19 cellular contexts compared by ENCODE assay signal in genomic region chr13:41915096-41915495, GRCh38. TPM values are rescaled to one million over a fixed set of nuclear protein-coding genes. Genes with fewer than 3 reads are reported as not detected.
A peak's percentile ranks its signal among the peaks of the same experiment; 100 is the strongest.
DNase-seq lines count a peak whose midpoint lies in the region; ATAC-seq and TF ChIP-seq lines count a peak whose summit lies in the region.
"Had no signal": no experiment of that assay in that cellular context is flagged by ENCODE, and none has a peak within 500 bp of the region (broad histone marks: within the 10 kb centered on the region; RNA-seq: fewer than 3 reads in every experiment).

No MANE protein-coding gene starts in this region.

- H3K27me3 ChIP-seq in GM23248 (replicated peaks; ENCODE audit: insufficient read depth), result no peaks in the 10 kb centered on the region
- no peaks in the 10 kb centered on the region for H3K27me3 ChIP-seq in right atrium auricular region
- H3K27me3 ChIP-seq in upper lobe of left lung, result no peaks in the 10 kb centered on the region
- H3K27me3 ChIP-seq: SJSA1 had no signal

- no peak overlapping the region for H3K27ac ChIP-seq in GM23248
- peak overlapping the region; percentile 8 to 26 for H3K27ac ChIP-seq in right atrium auricular region
- H3K27ac ChIP-seq in upper lobe of left lung, result no peak overlapping the region
- H3K27ac ChIP-seq: thoracic aorta had no signal

- H3F3A ChIP-seq in GM23248 (ENCODE audit: insufficient read depth), result peaks cover 28% of the 10 kb centered on the region

- no peaks in the 10 kb centered on the region for H4K20me1 ChIP-seq in GM23248 (ENCODE audit: insufficient read depth)

- H3K4me3 ChIP-seq in GM23248 (no peak overlapping the region), right atrium auricular region (no peak overlapping the region), upper lobe of left lung (no peak overlapping the region)
- H3K4me3 ChIP-seq: SJSA1, thoracic aorta had no signal

- H2AFZ ChIP-seq in GM23248, result no peak overlapping the region

- H3K9me3 ChIP-seq in GM23248 (ENCODE audit: low read depth) (no peaks in the 10 kb centered on the region), right atrium auricular region (no peaks in the 10 kb centered on the region), upper lobe of left lung (no peaks in the 10 kb centered on the region)
- H3K9me3 ChIP-seq: SJSA1, thoracic aorta had no signal

- no peak for TF ChIP-seq POLR2A in upper lobe of left lung (IDR thresholded peaks at IDR 0.05)

- peaks cover 12% of the 10 kb centered on the region for H3K36me3 Mint-ChIP-seq in activated naive CD8-positive, alpha-beta T cell treated with anti-CD3 and anti-CD28 coated beads, Interleukin-2, amount 10 ng/mL, durations not matched to agents 7 days and 5 days

- in situ Hi-C loops in GM23248 (cut with MboI), result no loop called here

- H3K36me3 ChIP-seq in GM23248 (ENCODE audit: low read depth) (no peaks in the 10 kb centered on the region), right atrium auricular region (no peaks in the 10 kb centered on the region), upper lobe of left lung (no peaks in the 10 kb centered on the region)
- H3K36me3 ChIP-seq: SJSA1, thoracic aorta had no signal

- ATAC-seq in activated naive CD8-positive, alpha-beta T cell treated with anti-CD3 and anti-CD28 coated beads, Interleukin-2, amount 10 ng/mL, durations not matched to agents 7 days and 5 days (ENCODE audit: low read depth), result no peak
- ATAC-seq in upper lobe of left lung (ENCODE audit: low FRiP score in 2 of 2), result no peak
- ATAC-seq: activated T-cell treated with anti-CD3 and anti-CD28 coated beads, Interleukin-2, amount 50 U/mL, for 4 hours had no signal

- H3K27me3 Mint-ChIP-seq in activated naive CD8-positive, alpha-beta T cell treated with anti-CD3 and anti-CD28 coated beads, Interleukin-2, amount 10 ng/mL, durations not matched to agents 7 days and 5 days, result no peaks in the 10 kb centered on the region
- H3K27me3 Mint-ChIP-seq: B cell had no signal

- TF ChIP-seq CTCF in right atrium auricular region (IDR thresholded peaks at IDR 0.05), result no peak
- TF ChIP-seq CTCF in upper lobe of left lung (IDR thresholded peaks at IDR 0.05), result no peak

- H3K9me3 Mint-ChIP-seq in activated naive CD8-positive, alpha-beta T cell treated with anti-CD3 and anti-CD28 coated beads, Interleukin-2, amount 10 ng/mL, durations not matched to agents 7 days and 5 days, result no peaks in the 10 kb centered on the region
- H3K9me3 Mint-ChIP-seq: activated T-cell treated with anti-CD3 and anti-CD28 coated beads, Interleukin-2, amount 50 U/mL, for 4 hours had no signal

- peaks cover 12% of the 10 kb centered on the region; the same call in 1 of the 2 replicates for H3K79me2 ChIP-seq in GM23248 (ENCODE audit: insufficient read depth)

- H3K9me2 ChIP-seq in GM23248 (ENCODE audit: insufficient read depth), result no peaks in the 10 kb centered on the region

- peaks cover 37% of the 10 kb centered on the region for H3K4me1 ChIP-seq in GM23248 (ENCODE audit: insufficient read depth)
- H3K4me1 ChIP-seq in right atrium auricular region, result peaks cover 0 to 57% of the 10 kb centered on the region in 2 donors
- H3K4me1 ChIP-seq in upper lobe of left lung, result peaks cover 0 to 13% (median 5%) of the 10 kb centered on the region in 4 donors

- DNase-seq in COLO829 (ENCODE audit: low spot score), result peak; percentile 30
- peak; percentile 52 for DNase-seq in GM23248
- no peak for DNase-seq in activated naive CD8-positive, alpha-beta T cell treated with anti-CD3 and anti-CD28 coated beads, Interleukin-2, amount 10 ng/mL, durations not matched to agents 7 days and 5 days
- DNase-seq in right atrium auricular region (ENCODE audit: low spot score), result no peak
- DNase-seq in glomerular visceral epithelial cell (ENCODE audit: extremely low spot score), result no peak
- no peak for DNase-seq in NCI-H345 treated with DMSO at 0.1 percent for 48 hours (lab: John Stamatoyannopoulos, UW; ENCODE audit: unreplicated experiment)
- no peak for DNase-seq in stimulated activated CD4-positive, alpha-beta T cell treated with anti-CD3 and anti-CD28 coated beads, Interleukin-2, amount 100 ng/mL, for 48 hours
- no peak for DNase-seq in upper lobe of left lung
- DNase-seq: activated CD4-positive, alpha-beta T cell treated with anti-CD3 and anti-CD28 coated beads, Interleukin-2, amount 50 U/mL, for 1 hour; activated T-cell treated with anti-CD3 and anti-CD28 coated beads, Interleukin-2, amount 50 U/mL, for 4 hours; anterior cingulate cortex; NCI-H146; NCI-H226; retina; stimulated activated CD4-positive, alpha-beta T cell treated with anti-CD3 and anti-CD28 coated beads, Interleukin-1b, Interleukin-23, amount 100 ng/mL, for 48 hours; T1000 had no signal

- no peak for TF ChIP-seq EP300 in upper lobe of left lung (IDR thresholded peaks at IDR 0.05)

- peaks cover 36% of the 10 kb centered on the region for H3K4me1 Mint-ChIP-seq in activated naive CD8-positive, alpha-beta T cell treated with anti-CD3 and anti-CD28 coated beads, Interleukin-2, amount 10 ng/mL, durations not matched to agents 7 days and 5 days

- H3K4me3 Mint-ChIP-seq in activated naive CD8-positive, alpha-beta T cell treated with anti-CD3 and anti-CD28 coated beads, Interleukin-2, amount 10 ng/mL, durations not matched to agents 7 days and 5 days, result peak overlapping the region; percentile 4
- H3K4me3 Mint-ChIP-seq: activated T-cell treated with anti-CD3 and anti-CD28 coated beads, Interleukin-2, amount 50 U/mL, for 4 hours; B cell had no signal

- H3K4me2 ChIP-seq in GM23248 (ENCODE audit: unreplicated experiment), result no peak overlapping the region

- POLR2A ChIA-PET in activated naive CD8-positive, alpha-beta T cell treated with anti-CD3 and anti-CD28 coated beads, Interleukin-2, amount 10 ng/mL, durations not matched to agents 7 days and 5 days (lab: Charles Lee), result no interaction called here

- no peak overlapping the region for H3K9ac ChIP-seq in GM23248

- H3K27ac Mint-ChIP-seq in activated naive CD8-positive, alpha-beta T cell treated with anti-CD3 and anti-CD28 coated beads, Interleukin-2, amount 10 ng/mL, durations not matched to agents 7 days and 5 days, result no peak overlapping the region
- H3K27ac Mint-ChIP-seq: B cell had no signal

RNA-seq across cellular contexts. Expression of gene VWA8, which starts 45.8 kb away (rescaled TPM):
- 10.1 and 35.5 TPM in 2 replicates for total RNA-seq in GM23248 (2014; rRNA removed; shearing (Covaris generic))
- 3.6 and 3.9 TPM in 2 replicates for polyA plus RNA-seq in GM23248 (2016; fragmentation: Nextera tagmentation; extraction: Ambion mirVana)
- 10 to 100 TPM; 18.6 to 21.1 TPM for total RNA-seq in activated naive CD8-positive, alpha-beta T cell treated with anti-CD3 and anti-CD28 coated beads, Interleukin-2, amount 10 ng/mL, durations not matched to agents 7 days and 5 days
- 10 to 100 TPM; 25.9 to 32.8 TPM for total RNA-seq in right atrium auricular region
- total RNA-seq in upper lobe of left lung, result 10 to 100 TPM; 15.0 to 39.8 (median 16.9) TPM

Comparison
In these comparisons a context has a peak if more than half of its experiments do, and no peak if none do; other contexts are left out.
1. DNase-seq: peak in COLO829 (single experiment) and GM23248 (single experiment); none in activated naive CD8-positive, alpha-beta T cell treated with anti-CD3 and anti-CD28 coated beads, Interleukin-2, amount 10 ng/mL, durations not matched to agents 7 days and 5 days (single experiment), right atrium auricular region (single experiment), glomerular visceral epithelial cell (single experiment), NCI-H345 treated with DMSO at 0.1 percent for 48 hours (single experiment), stimulated activated CD4-positive, alpha-beta T cell treated with anti-CD3 and anti-CD28 coated beads, Interleukin-2, amount 100 ng/mL, for 48 hours (0 of 2) and upper lobe of left lung (0 of 2).
2. H3K27ac ChIP-seq: peak in right atrium auricular region (2 of 2); none in GM23248 (single experiment) and upper lobe of left lung (0 of 4).